Comparison of ENCODE assay signal across 8 cellular contexts in the genomic region with DNA sequence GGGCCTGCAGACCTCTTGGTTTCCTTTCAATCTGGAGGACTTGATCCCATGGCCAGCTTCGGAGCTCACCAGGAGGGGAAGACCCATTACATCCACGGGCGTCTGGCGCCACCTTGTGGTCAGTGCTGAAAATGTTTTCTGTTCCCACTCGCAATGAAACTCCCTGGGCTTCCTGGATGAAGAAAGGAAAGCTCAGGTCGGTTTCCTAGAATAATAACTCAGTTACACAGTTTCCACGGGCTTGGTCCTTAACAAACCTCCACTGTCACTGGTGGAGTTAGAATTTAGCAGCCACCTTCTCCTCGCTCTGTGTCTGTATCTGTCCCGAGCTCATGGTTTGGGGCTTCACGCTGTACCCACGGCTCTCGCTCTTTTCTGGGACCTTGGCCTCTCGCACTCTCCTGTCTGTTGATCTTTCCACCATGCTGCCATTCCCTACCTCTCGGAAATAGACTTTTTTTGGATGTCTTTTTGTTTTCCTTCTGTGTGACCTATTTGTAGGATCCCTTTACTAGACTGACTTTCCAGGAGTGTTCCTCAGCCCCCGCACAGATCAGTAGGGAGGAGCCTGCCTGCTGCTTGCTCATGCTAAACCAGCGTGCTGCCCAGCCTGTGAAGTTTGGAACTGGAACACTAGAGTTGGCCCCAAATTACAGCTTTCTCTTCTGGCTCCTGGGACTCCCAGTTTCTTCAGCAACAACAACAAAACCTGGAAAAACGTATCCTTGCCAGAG. TPM values are rescaled to one million over a fixed set of nuclear protein-coding genes. Genes with fewer than 3 reads are reported as not detected.
DNase-seq lines count a peak whose midpoint lies in the region; ATAC-seq and TF ChIP-seq lines count a peak whose summit lies in the region.

No MANE protein-coding gene starts in this region.

- no peak overlapping the region for H3K27ac Mint-ChIP-seq in CD4-positive, alpha-beta T cell
- H3K27ac Mint-ChIP-seq in activated CD8-positive, alpha-beta memory T cell treated with anti-CD3 and anti-CD28 coated beads, Interleukin-2, amount 10 ng/mL, durations not matched to agents 7 days and 5 days, result no peak overlapping the region
- H3K27ac Mint-ChIP-seq in endodermal cell, result no peak overlapping the region
- H3K27ac Mint-ChIP-seq in mesothelial cell of epicardium, result no peak overlapping the region

- intact Hi-C loops in CD4-positive, alpha-beta T cell (cut with DNase I, micrococcal nuclease), result loop anchor here (1.0 to 10.0 kb wide), 9 partner anchors 152 to 939 kb away; a partner anchor contains a TSS

- no peaks in the 10 kb centered on the region for H3K36me3 Mint-ChIP-seq in CD4-positive, alpha-beta T cell (ENCODE audit: low read depth)
- H3K36me3 Mint-ChIP-seq in activated CD8-positive, alpha-beta memory T cell treated with anti-CD3 and anti-CD28 coated beads, Interleukin-2, amount 10 ng/mL, durations not matched to agents 7 days and 5 days, result no peaks in the 10 kb centered on the region
- no peaks in the 10 kb centered on the region for H3K36me3 Mint-ChIP-seq in endodermal cell (ENCODE audit: low read depth)
- no peaks in the 10 kb centered on the region for H3K36me3 Mint-ChIP-seq in mesothelial cell of epicardium

- no peaks in the 10 kb centered on the region for H3K9me3 ChIP-seq in CD4-positive, alpha-beta T cell (ENCODE audit: control insufficient read depth, low read length)
- H3K9me3 ChIP-seq in HUES48 (ENCODE audit: control insufficient read depth, insufficient read depth, low read length), result no peaks in the 10 kb centered on the region
- no peaks in the 10 kb centered on the region for H3K9me3 ChIP-seq in endodermal cell (ENCODE audit: control insufficient read depth, low read length)

- no peak overlapping the region for H3K27ac ChIP-seq in CD4-positive, alpha-beta T cell (ENCODE audit: low read depth, low read length)
- H3K27ac ChIP-seq in HUES48 (ENCODE audit: low read depth, low read length) (no peak overlapping the region), endodermal cell (ENCODE audit: low read depth, low read length) (no peak overlapping the region)

- H3K4me1 ChIP-seq in HUES48 (ENCODE audit: control insufficient read depth, insufficient read depth, low read length) (peaks cover 3% of the 10 kb centered on the region; the same call in 1 of the 2 replicates), endodermal cell (ENCODE audit: control insufficient read depth, insufficient read depth, low read length) (no peaks in the 10 kb centered on the region)

- 43 to 51% methylated on average over 14 to 17 of the region's 17 CpGs for whole genome bisulfite sequencing in endodermal cell (ENCODE audit: insufficient coverage in 1 of 2, insufficient read length in 1 of 2), 2 experiments

- POLR2A ChIA-PET in CD4-positive, alpha-beta T cell (lab: Charles Lee), result interaction anchor here (0.6 to 2.4 kb wide), 8 partner anchors 68 to 939 kb away, joined by 3 to 45 read pairs (median 4); a partner anchor contains a TSS

- peaks cover 9% of the 10 kb centered on the region for H3K4me1 Mint-ChIP-seq in CD4-positive, alpha-beta T cell (ENCODE audit: low read depth)
- H3K4me1 Mint-ChIP-seq in activated CD8-positive, alpha-beta memory T cell treated with anti-CD3 and anti-CD28 coated beads, Interleukin-2, amount 10 ng/mL, durations not matched to agents 7 days and 5 days, result peaks cover 11% of the 10 kb centered on the region
- peaks cover 14% of the 10 kb centered on the region for H3K4me1 Mint-ChIP-seq in endodermal cell
- peaks cover 4% of the 10 kb centered on the region for H3K4me1 Mint-ChIP-seq in mesothelial cell of epicardium

- no peaks in the 10 kb centered on the region for H3K27me3 Mint-ChIP-seq in CD4-positive, alpha-beta T cell
- H3K27me3 Mint-ChIP-seq in activated CD8-positive, alpha-beta memory T cell treated with anti-CD3 and anti-CD28 coated beads, Interleukin-2, amount 10 ng/mL, durations not matched to agents 7 days and 5 days, result no peaks in the 10 kb centered on the region
- H3K27me3 Mint-ChIP-seq in endodermal cell (ENCODE audit: insufficient read depth) (no peaks in the 10 kb centered on the region), mesothelial cell of epicardium (ENCODE audit: low read depth) (no peaks in the 10 kb centered on the region)

- H3K36me3 ChIP-seq in HUES48 (ENCODE audit: control insufficient read depth, insufficient read depth, low read length) (no peaks in the 10 kb centered on the region), endodermal cell (ENCODE audit: control insufficient read depth, insufficient read depth, low read length) (no peaks in the 10 kb centered on the region)

- no peaks in the 10 kb centered on the region for H3K9me3 Mint-ChIP-seq in CD4-positive, alpha-beta T cell
- H3K9me3 Mint-ChIP-seq in activated CD8-positive, alpha-beta memory T cell treated with anti-CD3 and anti-CD28 coated beads, Interleukin-2, amount 10 ng/mL, durations not matched to agents 7 days and 5 days (ENCODE audit: low read depth), result no peaks in the 10 kb centered on the region
- H3K9me3 Mint-ChIP-seq in endodermal cell, result peaks cover 3% of the 10 kb centered on the region
- no peaks in the 10 kb centered on the region for H3K9me3 Mint-ChIP-seq in mesothelial cell of epicardium

- peak overlapping the region; percentile 67 for H3K4me3 Mint-ChIP-seq in CD4-positive, alpha-beta T cell
- peak overlapping the region; percentile 67 for H3K4me3 Mint-ChIP-seq in activated CD8-positive, alpha-beta memory T cell treated with anti-CD3 and anti-CD28 coated beads, Interleukin-2, amount 10 ng/mL, durations not matched to agents 7 days and 5 days
- H3K4me3 Mint-ChIP-seq in endodermal cell (peak overlapping the region; percentile 35), mesothelial cell of epicardium (peak overlapping the region; percentile 58)

- CTCF ChIA-PET in CD4-positive, alpha-beta T cell (lab: Charles Lee), result interaction anchor here (0.6 to 5.5 kb wide), 30 partner anchors 9 to 943 kb away, joined by 3 to 43 read pairs (median 4); a partner anchor contains a TSS
- CTCF ChIA-PET in activated CD8-positive, alpha-beta memory T cell treated with anti-CD3 and anti-CD28 coated beads, Interleukin-2, amount 10 ng/mL, durations not matched to agents 7 days and 5 days (lab: Charles Lee), result interaction anchor here (0.6 to 4.0 kb wide), 67 partner anchors 9 to 948 kb away, joined by 3 to 171 read pairs (median 4); a partner anchor contains a TSS

- TF ChIP-seq CTCF in CD4-positive, alpha-beta T cell (IDR thresholded peaks at IDR 0.05), result peak; percentile 87
- TF ChIP-seq CTCF in endodermal cell (conservative IDR thresholded peaks at IDR 0.05), result peak; percentile 94
- peak; percentile 99 for TF ChIP-seq CTCF in mesothelial cell of epicardium (IDR thresholded peaks at IDR 0.05; ENCODE audit: unreplicated experiment)

- peak; percentile 89 for ATAC-seq in CD4-positive, alpha-beta T cell (ENCODE audit: poor library complexity)
- ATAC-seq in GM21360 (IDR thresholded peaks at IDR 0.05; ENCODE audit: unreplicated experiment), result peak; percentile 76
- ATAC-seq in activated CD8-positive, alpha-beta memory T cell treated with anti-CD3 and anti-CD28 coated beads, Interleukin-2, amount 10 ng/mL, durations not matched to agents 7 days and 5 days, result peak; percentile 94

- DNase-seq in CD4-positive, alpha-beta T cell, result peak; percentile 67 to 90 (median 80)
- DNase-seq in NOMO-1 treated with DMSO at 0.1 percent for 48 hours (lab: John Stamatoyannopoulos, UW; ENCODE audit: unreplicated experiment), result peak; percentile 84
- DNase-seq in activated CD8-positive, alpha-beta memory T cell treated with anti-CD3 and anti-CD28 coated beads, Interleukin-2, amount 10 ng/mL, durations not matched to agents 7 days and 5 days, result peak; percentile 86
- DNase-seq in endodermal cell, result peak; percentile 96
- DNase-seq in mesothelial cell of epicardium (ENCODE audit: low spot score in 2 of 2, unreplicated experiment in 2 of 2), result peak; percentile 76 to 95
- DNase-seq in stimulated activated CD8-positive, alpha-beta memory T cell treated with anti-CD3 and anti-CD28 coated beads, Interleukin-15, amount 100 ng/mL, for 24 hours (ENCODE audit: low read depth), result peak; percentile 81

- H3K27me3 ChIP-seq in CD4-positive, alpha-beta T cell (ENCODE audit: control insufficient read depth, insufficient read depth, low read length), result no peaks in the 10 kb centered on the region
- H3K27me3 ChIP-seq in HUES48 (ENCODE audit: control insufficient read depth, insufficient read depth, low read length) (no peaks in the 10 kb centered on the region), endodermal cell (ENCODE audit: control insufficient read depth, insufficient read depth, low read length, poor library complexity, severe bottlenecking) (no peaks in the 10 kb centered on the region)

- H3K9ac ChIP-seq in HUES48 (ENCODE audit: low read depth, low read length) (no peak overlapping the region), endodermal cell (ENCODE audit: extremely low read depth, low read length, poor library complexity, severe bottlenecking) (no peak overlapping the region)

- H3K4me3 ChIP-seq in HUES48 (ENCODE audit: low read depth, low read length) (peak overlapping the region; percentile 51), endodermal cell (ENCODE audit: low read length) (no peak overlapping the region)

RNA-seq across cellular contexts. Expression of a gene that starts 56.3 kb away (rescaled TPM):
- total RNA-seq in CD4-positive, alpha-beta T cell, result 1 to 10 TPM; 1.5 to 2.2 TPM
- 1 to 10 TPM; 1.5 to 1.7 TPM for total RNA-seq in activated CD8-positive, alpha-beta memory T cell treated with anti-CD3 and anti-CD28 coated beads, Interleukin-2, amount 10 ng/mL, durations not matched to agents 7 days and 5 days
- total RNA-seq in endodermal cell (1 to 10 TPM; 1.7 to 2.1 TPM), mesothelial cell of epicardium (0.86 to 1.8 TPM (median 1.6 TPM) in 3 replicates)
- 1.2 TPM for polyA plus RNA-seq in endodermal cell (2013, experiment 1 of 2)
- 0.99 TPM for polyA plus RNA-seq in endodermal cell (2013, experiment 2 of 2)
